In genomic region chr3:155292133-155292532, GRCh38 we compare ENCODE assay signal across 19 cellular contexts. TPM values are rescaled to one million over a fixed set of nuclear protein-coding genes. Genes with fewer than 3 reads are reported as not detected.
DNase-seq lines count a peak whose midpoint lies in the region; ATAC-seq and FAIRE-seq lines count a peak whose summit lies in the region.
"Had no signal": no experiment of that assay in that cellular context is flagged by ENCODE, and none has a peak within 500 bp of the region (broad histone marks: within the 10 kb centered on the region; RNA-seq: fewer than 3 reads in every experiment).

No MANE protein-coding gene starts in this region.

- DNase-seq in SIG-M5 treated with dmso at 0.1 percent for 504 hours (lab: John Stamatoyannopoulos, UW; ENCODE audit: unreplicated experiment) = peak; percentile 4
- DNase-seq in SIG-M5 (lab: John Stamatoyannopoulos, UW) = no peak
- DNase-seq in iris pigment epithelial cell (ENCODE audit: low read depth) = peak; percentile 66
- DNase-seq in 8988T = no peak
- no peak for DNase-seq in EL
- DNase-seq: COR-L47, DMS53, Kasumi-1, NCI-H187 treated with DMSO at 0.1 percent for 48 hours, NCI-H2171, NCI-H446 treated with DMSO at 0.1 percent for 48 hours, NCI-H748 treated with DMSO at 0.1 percent for 48 hours, PC-9 had no signal

- H3K4me3 ChIP-seq in skeletal muscle tissue (ENCODE audit: low read length in 3 of 3) = peak overlapping the region; percentile 49 to 79 (median 74)
- H3K4me3 ChIP-seq: PC-9 had no signal

- no peak for ATAC-seq in HG02642 (IDR thresholded peaks at IDR 0.05; ENCODE audit: poor library complexity, unreplicated experiment)

- peak; percentile 77 for FAIRE-seq in endometrium (lab: Jason Lieb, UNC)
- FAIRE-seq: H54 had no signal

- H3K36me3 ChIP-seq in skeletal muscle tissue (ENCODE audit: control insufficient read depth in 3 of 3, insufficient read depth in 3 of 3, low read length in 3 of 3) = peaks cover 0 to 5% (median 0%) of the 10 kb centered on the region in 3 donors

- H3K9me3 ChIP-seq in skeletal muscle tissue (ENCODE audit: control insufficient read depth in 3 of 3, low read length in 3 of 3) = peaks cover 0 to 8% (median 2%) of the 10 kb centered on the region in 3 donors

- H3K27me3 ChIP-seq in skeletal muscle tissue (ENCODE audit: control insufficient read depth in 3 of 3, insufficient read depth in 3 of 3, low read length in 3 of 3) = no peaks in the 10 kb centered on the region

- H3K4me1 ChIP-seq in skeletal muscle tissue (ENCODE audit: control insufficient read depth in 3 of 3, insufficient read depth in 3 of 3, low read length in 3 of 3) = no peaks in the 10 kb centered on the region

- H3K9ac ChIP-seq in skeletal muscle tissue (ENCODE audit: low read depth in 1 of 3, low read length in 3 of 3) = peak overlapping the region; percentile 46 to 78 (median 69)

- H3K27ac ChIP-seq in skeletal muscle tissue (ENCODE audit: low read depth, low read length) = peak overlapping the region; percentile 75
- H3K27ac ChIP-seq: 22Rv1, C4-2B, PC-9 had no signal

RNA-seq across cellular contexts. Expression of gene STRIT1, which starts 1.4 kb away (rescaled TPM):
- 1.0 TPM for total RNA-seq in skeletal muscle tissue
- total RNA-seq: PC-9 had no signal

Comparison
In these comparisons a context has a peak if more than half of its experiments do, and no peak if none do; other contexts are left out.
1. DNase-seq: peak in SIG-M5 treated with dmso at 0.1 percent for 504 hours (single experiment) and iris pigment epithelial cell (single experiment); none in SIG-M5 (single experiment), 8988T (single experiment) and EL (single experiment).